14 cellular contexts compared by ENCODE assay signal in genomic region chr13:53311561-53311960, GRCh38.
DNase-seq lines count a peak whose midpoint lies in the region; ATAC-seq and TF ChIP-seq lines count a peak whose summit lies in the region.
"Had no signal": no experiment of that assay in that cellular context is flagged by ENCODE, and none has a peak within 500 bp of the region (broad histone marks: within the 10 kb centered on the region; RNA-seq: fewer than 3 reads in every experiment).

No MANE protein-coding gene starts in this region.

- no peak overlapping the region for H3K4me3 ChIP-seq in HAP-1
- no peak overlapping the region for H3K4me3 ChIP-seq in body of pancreas
- H3K4me3 ChIP-seq: GM23248, SK-N-MC had no signal

- no peak overlapping the region for H3K27ac ChIP-seq in body of pancreas
- H3K27ac ChIP-seq: GM23248, SK-N-MC had no signal

- WGBS in body of pancreas, 2 donors, result 11 to 27% methylated on average over 1 of the region's 1 CpG

- H3K4me3 Mint-ChIP-seq in nephron progenitor cell, result no peak overlapping the region
- H3K4me3 Mint-ChIP-seq: CD14-positive monocyte had no signal

- DNase-seq in HAP-1 (ENCODE audit: low spot score in 2 of 2) (peak; percentile 62 to 90), OCI-M1 (lab: John Stamatoyannopoulos, UW) (peak; percentile 12), nephron progenitor cell (no peak), AG08396 (ENCODE audit: low spot score) (no peak), HPDE6-E6E7 (ENCODE audit: extremely low spot score) (no peak), body of pancreas (no peak)
- DNase-seq: GM23248, NCI-H1417, NCI-H187 treated with DMSO at 0.1 percent for 48 hours, NCI-H345, Right ventricle myocardium superior had no signal

- ATAC-seq in GM21529 (IDR thresholded peaks at IDR 0.05; ENCODE audit: unreplicated experiment), result no peak
- no peak for ATAC-seq in body of pancreas

- in situ Hi-C loops in HAP-1 (cut with MboI; ENCODE audit: low sequenced_read_pairs), result no loop called here

- no peaks in the 10 kb centered on the region for H3K9me3 Mint-ChIP-seq in nephron progenitor cell

- H3K27me3 ChIP-seq in HAP-1 (ENCODE audit: low read depth) (no peaks in the 10 kb centered on the region), body of pancreas (no peaks in the 10 kb centered on the region)

- intact Hi-C loops in body of pancreas (cut with DNase I), result no loop called here

- no peaks in the 10 kb centered on the region for H3K36me3 Mint-ChIP-seq in nephron progenitor cell (ENCODE audit: low read depth)
- H3K36me3 Mint-ChIP-seq: CD14-positive monocyte had no signal

- no peaks in the 10 kb centered on the region for H3K36me3 ChIP-seq in HAP-1 (replicated peaks)
- no peaks in the 10 kb centered on the region for H3K36me3 ChIP-seq in body of pancreas (replicated peaks in 1 of 2; ENCODE audit: insufficient read depth in 1 of 2, low read depth in 2 of 2)

- TF ChIP-seq CTCF in nephron progenitor cell (IDR thresholded peaks at IDR 0.05), result peak; percentile 13
- TF ChIP-seq CTCF in body of pancreas (IDR thresholded peaks at IDR 0.05), result no peak

- peaks cover 18% of the 10 kb centered on the region for H3K4me1 ChIP-seq in HAP-1
- H3K4me1 ChIP-seq in body of pancreas, result no peaks in the 10 kb centered on the region

- no peak for TF ChIP-seq POLR2A in body of pancreas (IDR thresholded peaks at IDR 0.05)

- H3K27me3 Mint-ChIP-seq in nephron progenitor cell (ENCODE audit: low read depth, poor library complexity), result no peaks in the 10 kb centered on the region

- H3K27ac Mint-ChIP-seq in nephron progenitor cell, result no peak overlapping the region
- H3K27ac Mint-ChIP-seq: CD14-positive monocyte had no signal

- peaks cover 32% of the 10 kb centered on the region for H3K4me1 Mint-ChIP-seq in nephron progenitor cell
- H3K4me1 Mint-ChIP-seq: CD14-positive monocyte had no signal

- H3K9me3 ChIP-seq in HAP-1 (no peaks in the 10 kb centered on the region), body of pancreas (no peaks in the 10 kb centered on the region)

Comparison
In these comparisons a context has a peak if more than half of its experiments do, and no peak if none do; other contexts are left out.
1. DNase-seq: peak in HAP-1 (2 of 2) and OCI-M1 (single experiment); none in nephron progenitor cell (single experiment), AG08396 (single experiment), HPDE6-E6E7 (single experiment) and body of pancreas (0 of 4).